ENCODE assay signal across 8 cellular contexts in genomic region chr16:3150346-3151218, GRCh38. TPM values are rescaled to one million over a fixed set of nuclear protein-coding genes. Genes with fewer than 3 reads are reported as not detected.
DNase-seq lines count a peak whose midpoint lies in the region; ATAC-seq and TF ChIP-seq lines count a peak whose summit lies in the region.

No MANE protein-coding gene starts in this region.

- CTCF ChIA-PET in SK-N-SH (lab: Yijun Ruan, JAX), result interaction anchor here (0.6 to 5.7 kb wide), 17 partner anchors 10 to 307 kb away, joined by 3 to 62 read pairs (median 5); partner anchors contain the start of genes CLDN6 and ZNF213

- no peaks in the 10 kb centered on the region for H3K9me3 Mint-ChIP-seq in activated naive CD4-positive, alpha-beta T cell treated with anti-CD3 and anti-CD28 coated beads, Interleukin-2, amount 50 U/mL, for 24 hours
- H3K9me3 Mint-ChIP-seq in glutamatergic neuron (ENCODE audit: unreplicated experiment) (peaks cover 23% of the 10 kb centered on the region), osteocyte (ENCODE audit: unreplicated experiment) (no peaks in the 10 kb centered on the region)

- no peaks in the 10 kb centered on the region for H3K9me2 ChIP-seq in SK-N-SH

- peaks cover 3% of the 10 kb centered on the region; the same call in 1 of the 2 replicates for H4K20me1 ChIP-seq in SK-N-SH (ENCODE audit: insufficient read depth)

- H3K4me2 ChIP-seq in SK-N-SH, result peak overlapping the region; percentile 83

- H3K4me1 ChIP-seq in SK-N-SH (ENCODE audit: control insufficient read depth in 1 of 2, insufficient read depth in 2 of 2, low read depth in 1 of 2, low read length in 1 of 2) (peaks cover 0 to 13% of the 10 kb centered on the region in 2 experiments; a peak in 1 of 4 replicates), thoracic aorta (ENCODE audit: control insufficient read depth in 1 of 2, low read depth in 2 of 2) (peaks cover 7 to 18% of the 10 kb centered on the region in 2 donors)

- POLR2A ChIA-PET in SK-N-SH (lab: Yijun Ruan, JAX), result interaction anchor here (0.6 to 2.2 kb wide), 5 partner anchors 16 to 133 kb away, joined by 3 to 18 read pairs (median 5); partner anchors contain the start of genes ZNF213 and ZNF263

- peaks cover 41% of the 10 kb centered on the region for H3F3A ChIP-seq in SK-N-SH (replicated peaks; ENCODE audit: insufficient read depth)

- peak overlapping the region; percentile 87 for H2AFZ ChIP-seq in SK-N-SH (ENCODE audit: low read depth)

- peak overlapping the region; percentile 87 for H3K4me3 Mint-ChIP-seq in activated naive CD4-positive, alpha-beta T cell treated with anti-CD3 and anti-CD28 coated beads, Interleukin-2, amount 50 U/mL, for 24 hours
- H3K4me3 Mint-ChIP-seq in glutamatergic neuron (ENCODE audit: unreplicated experiment), result peak overlapping the region; percentile 88
- H3K4me3 Mint-ChIP-seq in osteocyte (ENCODE audit: unreplicated experiment), result peak overlapping the region; percentile 83

- H3K79me2 ChIP-seq in SK-N-SH (ENCODE audit: insufficient read depth), result no peaks in the 10 kb centered on the region

- H3K4me1 Mint-ChIP-seq in activated naive CD4-positive, alpha-beta T cell treated with anti-CD3 and anti-CD28 coated beads, Interleukin-2, amount 50 U/mL, for 24 hours, result peaks cover 19% of the 10 kb centered on the region
- peaks cover 5% of the 10 kb centered on the region for H3K4me1 Mint-ChIP-seq in glutamatergic neuron (ENCODE audit: low read depth, unreplicated experiment)
- peaks cover 27% of the 10 kb centered on the region for H3K4me1 Mint-ChIP-seq in osteocyte (ENCODE audit: unreplicated experiment)

- H3K27ac Mint-ChIP-seq in activated naive CD4-positive, alpha-beta T cell treated with anti-CD3 and anti-CD28 coated beads, Interleukin-2, amount 50 U/mL, for 24 hours, result peak overlapping the region; percentile 94
- H3K27ac Mint-ChIP-seq in glutamatergic neuron (ENCODE audit: unreplicated experiment) (peak overlapping the region; percentile 79), osteocyte (ENCODE audit: unreplicated experiment) (peak overlapping the region; percentile 94)

- TF ChIP-seq EP300 in SK-N-SH (IDR thresholded peaks at IDR 0.05; ENCODE audit: borderline replicate concordance in 1 of 2, low read depth in 1 of 2, low read length in 1 of 2), result peak in 1 of 2 experiments; percentile 50; a peak in 1 of 4 replicates

- H3K36me3 ChIP-seq in GM06990 (ENCODE audit: control insufficient read depth, insufficient read depth, low read length), result no peaks in the 10 kb centered on the region
- H3K36me3 ChIP-seq in SK-N-SH (replicated peaks in 1 of 2; ENCODE audit: control insufficient read depth in 1 of 2, insufficient read depth in 2 of 2, low read length in 1 of 2), result no peaks in the 10 kb centered on the region
- H3K36me3 ChIP-seq in thoracic aorta, result no peaks in the 10 kb centered on the region

- H3K27ac ChIP-seq in SK-N-SH (ENCODE audit: low read depth in 2 of 2, low read length in 1 of 2) (peak overlapping the region; percentile 66 to 73), thoracic aorta (peak overlapping the region; percentile 68 to 80)

- TF ChIP-seq RAD21 in SK-N-SH (IDR thresholded peaks at IDR 0.05; ENCODE audit: low read length), result no peak

- H3K4me3 ChIP-seq in GM06990 (replicated peaks; ENCODE audit: low read depth, low read length), result peak overlapping the region; percentile 75
- peak overlapping the region; percentile 78 to 91 for H3K4me3 ChIP-seq in SK-N-SH (ENCODE audit: low read depth in 2 of 2, low read length in 1 of 2)
- H3K4me3 ChIP-seq in thoracic aorta, result peak overlapping the region; percentile 94

- H3K9ac ChIP-seq in SK-N-SH, result peak overlapping the region; percentile 81

- H3K36me3 Mint-ChIP-seq in activated naive CD4-positive, alpha-beta T cell treated with anti-CD3 and anti-CD28 coated beads, Interleukin-2, amount 50 U/mL, for 24 hours, result no peaks in the 10 kb centered on the region
- H3K36me3 Mint-ChIP-seq in glutamatergic neuron (ENCODE audit: unreplicated experiment) (no peaks in the 10 kb centered on the region), osteocyte (ENCODE audit: unreplicated experiment) (no peaks in the 10 kb centered on the region)

- TF ChIP-seq CTCF in GM06990 (IDR thresholded peaks at IDR 0.05; ENCODE audit: insufficient read depth, low read length, poor library complexity, severe bottlenecking), result no peak
- TF ChIP-seq CTCF in SK-N-SH (IDR thresholded peaks at IDR 0.05), result no peak
- TF ChIP-seq CTCF in glutamatergic neuron (IDR thresholded peaks at IDR 0.05; ENCODE audit: partially characterized antibody, unreplicated experiment), result no peak
- TF ChIP-seq CTCF in osteocyte (IDR thresholded peaks at IDR 0.05), result no peak
- no peak for TF ChIP-seq CTCF in thoracic aorta (IDR thresholded peaks at IDR 0.05)

- ATAC-seq in HG02588 (IDR thresholded peaks at IDR 0.05; ENCODE audit: unreplicated experiment) (peak; percentile 61), thoracic aorta (ENCODE audit: insufficient number of reproducible peaks, low FRiP score, low read depth) (peak; percentile 73)

- H3K27me3 Mint-ChIP-seq in activated naive CD4-positive, alpha-beta T cell treated with anti-CD3 and anti-CD28 coated beads, Interleukin-2, amount 50 U/mL, for 24 hours, result no peaks in the 10 kb centered on the region
- H3K27me3 Mint-ChIP-seq in glutamatergic neuron (ENCODE audit: unreplicated experiment) (peaks cover 27% of the 10 kb centered on the region), osteocyte (ENCODE audit: unreplicated experiment) (no peaks in the 10 kb centered on the region)

- WGBS in SK-N-SH (ENCODE audit: low lambda C conversion rate), result 2% methylated on average over 37 of the region's 62 CpGs

- H3K9me3 ChIP-seq in SK-N-SH (no peaks in the 10 kb centered on the region), thoracic aorta (no peaks in the 10 kb centered on the region)

- H3K27me3 ChIP-seq in GM06990 (replicated peaks; ENCODE audit: control insufficient read depth, insufficient read depth, low read length) (no peaks in the 10 kb centered on the region), SK-N-SH (ENCODE audit: insufficient read depth) (no peaks in the 10 kb centered on the region), thoracic aorta (replicated peaks; ENCODE audit: insufficient read depth) (no peaks in the 10 kb centered on the region)

- DNase-seq in GM06990 (ENCODE audit: extremely low read depth, insufficient read length), result peak; percentile 95
- DNase-seq in NCI-H1048 (lab: John Stamatoyannopoulos, UW), result peak; percentile 49
- peak; percentile 98 for DNase-seq in SK-N-SH
- DNase-seq in glutamatergic neuron, result peak; percentile 98
- DNase-seq in osteocyte (ENCODE audit: extremely low spot score, unreplicated experiment), result peak; percentile 99
- DNase-seq in thoracic aorta (ENCODE audit: low spot score), result peak; percentile 82

TF ChIP-seq in SK-N-SH, 30 proteins besides CTCF, POLR2A, EP300 and RAD21 (continues in another document):
- TF ChIP-seq MAX (IDR thresholded peaks at IDR 0.05; ENCODE audit: low read depth) (peak; percentile 26; the same call in 1 of the 2 replicates), NRF1 (IDR thresholded peaks at IDR 0.05; ENCODE audit: low read depth, low read length) (peak; percentile 72), CHD2 (IDR thresholded peaks at IDR 0.05; ENCODE audit: low read length, partially characterized antibody) (peak; percentile 63), EZH2phosphoT487 (IDR thresholded peaks at IDR 0.05; ENCODE audit: borderline replicate concordance, low read depth) (no peak), NFIC (IDR thresholded peaks at IDR 0.05; ENCODE audit: borderline replicate concordance) (no peak), ZBTB33 (IDR thresholded peaks at IDR 0.05; ENCODE audit: borderline replicate concordance, low read depth) (no peak; the same call in 1 of the 2 replicates), FOXM1 (IDR thresholded peaks at IDR 0.05; ENCODE audit: low read depth) (no peak), ELF1 (IDR thresholded peaks at IDR 0.05) (no peak)

RNA-seq across cellular contexts. Expression of gene ZNF213, which starts 15.8 kb away (rescaled TPM):
- polyA plus RNA-seq in SK-N-SH (2012; rRNA removed), result 0.83 and 1.1 TPM in 2 replicates
- polyA plus RNA-seq in SK-N-SH (2012; cell fraction: cytosol; rRNA removed), result 0.55 and 0.92 TPM in 2 replicates
- polyA plus RNA-seq in SK-N-SH (2012; cell fraction: nucleus; rRNA removed), result 1.4 and 2.5 TPM in 2 replicates
- 18.7 TPM for total RNA-seq in glutamatergic neuron (ENCODE audit: unreplicated experiment)
- 13.4 and 14.3 TPM in 2 replicates for total RNA-seq in osteocyte
- total RNA-seq in thoracic aorta, result 10 to 100 TPM in 1 of 2 donors, 1 to 10 TPM in 1; 5.9 to 16.2 TPM

RNA-seq across cellular contexts. Expression of gene OR1F1, which starts 37.4 kb away (rescaled TPM):
- polyA plus RNA-seq in SK-N-SH (2012; rRNA removed), result 0.54 and 0.71 TPM in 2 replicates
- polyA plus RNA-seq in SK-N-SH (2012; cell fraction: cytosol; rRNA removed), result 0.21 and 0.23 TPM in 2 replicates
- polyA plus RNA-seq in SK-N-SH (2012; cell fraction: nucleus; rRNA removed), result 0.67 and 1.3 TPM in 2 replicates
- total RNA-seq in glutamatergic neuron (ENCODE audit: unreplicated experiment) (not detected), osteocyte (not detected in 2 replicates), thoracic aorta (not detected)

RNA-seq across cellular contexts. Expression of gene ZNF205, which starts 38.2 kb away (rescaled TPM):
- 7.6 and 9.7 TPM in 2 replicates for polyA plus RNA-seq in SK-N-SH (2012; rRNA removed)
- polyA plus RNA-seq in SK-N-SH (2012; cell fraction: cytosol; rRNA removed), result 3.8 and 6.7 TPM in 2 replicates
- 17.6 and 22.7 TPM in 2 replicates for polyA plus RNA-seq in SK-N-SH (2012; cell fraction: nucleus; rRNA removed)
- total RNA-seq in glutamatergic neuron (ENCODE audit: unreplicated experiment) (31.6 TPM), osteocyte (14.8 and 15.9 TPM in 2 replicates), thoracic aorta (10 to 100 TPM; 16.4 to 19.4 TPM)

RNA-seq across cellular contexts. Expression of gene ZSCAN10, which starts 51.5 kb away (rescaled TPM):
- 0.05 TPM in 1 of 2 replicates, not detected in the other for polyA plus RNA-seq in SK-N-SH (2012; rRNA removed)
- not detected in 2 replicates for polyA plus RNA-seq in SK-N-SH (2012; cell fraction: cytosol; rRNA removed)
- 0.08 and 0.16 TPM in 2 replicates for polyA plus RNA-seq in SK-N-SH (2012; cell fraction: nucleus; rRNA removed)
- total RNA-seq in glutamatergic neuron (ENCODE audit: unreplicated experiment) (0.74 TPM), osteocyte (not detected in 2 replicates), thoracic aorta (not detected)

Comparison
In these comparisons a context has a peak if more than half of its experiments do, and no peak if none do; other contexts are left out.
1. Peak in every context shown above with its lines: DNase-seq, ATAC-seq, H3K4me3 ChIP-seq and H3K27ac ChIP-seq.
2. DNase-seq: peak in every context shown above with its lines; median percentile 99 in osteocyte; 98 in SK-N-SH; 98 in glutamatergic neuron; 95 in GM06990; 82 in thoracic aorta; 49 in NCI-H1048.